Comparison of ENCODE assay signal across 3 cellular contexts in the genomic region with DNA sequence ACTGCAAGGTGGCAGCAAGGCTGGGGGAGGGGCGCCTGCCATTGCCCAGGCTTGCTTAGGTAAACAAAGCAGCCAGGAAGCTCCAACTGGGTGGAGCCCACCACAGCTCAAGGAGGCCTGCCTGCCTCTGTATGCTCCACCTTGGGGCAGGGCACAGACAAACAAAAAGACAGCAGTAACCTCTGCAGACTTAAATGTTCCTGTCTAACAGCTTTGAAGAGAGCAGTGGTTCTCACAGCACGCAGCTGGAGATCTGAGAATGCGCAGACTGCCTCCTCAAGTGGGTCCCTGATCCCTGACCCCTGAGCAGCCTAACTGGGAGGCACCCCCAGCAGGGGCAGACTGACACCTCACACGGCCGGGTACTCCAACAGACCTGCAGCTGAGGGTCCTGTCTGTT. TPM values are rescaled to one million over a fixed set of nuclear protein-coding genes. Genes with fewer than 3 reads are reported as not detected.
"Had no signal": no experiment of that assay in that cellular context is flagged by ENCODE, and none has a peak within 500 bp of the region (broad histone marks: within the 10 kb centered on the region; RNA-seq: fewer than 3 reads in every experiment).

No MANE protein-coding gene starts in this region.

RNA-seq across cellular contexts. Expression of gene CYP2C8, which starts 10.3 kb away (rescaled TPM):
- total RNA-seq: subcutaneous adipose tissue, thoracic aorta, vagina had no signal
